11 cellular contexts compared by ENCODE assay signal in the genomic region with DNA sequence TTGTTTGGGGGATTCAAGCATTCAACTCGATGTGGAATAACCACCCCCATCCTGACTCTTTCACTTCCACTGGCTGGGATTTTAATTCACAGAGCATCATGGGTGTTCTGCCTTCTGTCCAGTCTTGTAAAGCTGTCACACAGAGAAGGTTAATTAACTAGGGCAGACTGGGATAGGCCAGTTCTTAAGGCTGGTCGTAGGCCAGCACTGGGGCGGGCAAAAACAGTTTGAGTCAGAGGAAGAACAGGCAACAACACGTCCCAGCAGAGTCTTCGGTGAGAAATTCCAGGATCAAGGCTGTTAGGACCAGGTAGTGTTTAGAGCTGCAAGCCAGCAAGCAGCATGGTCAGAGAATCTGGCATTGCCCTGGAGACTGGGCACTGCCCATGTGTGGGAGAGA. TPM values are rescaled to one million over a fixed set of nuclear protein-coding genes. Genes with fewer than 3 reads are reported as not detected.
DNase-seq lines count a peak whose midpoint lies in the region; ATAC-seq, FAIRE-seq and TF ChIP-seq lines count a peak whose summit lies in the region.
"Had no signal": no experiment of that assay in that cellular context is flagged by ENCODE, and none has a peak within 500 bp of the region (broad histone marks: within the 10 kb centered on the region; RNA-seq: fewer than 3 reads in every experiment).

No MANE protein-coding gene starts in this region.

- H3K27me3 Mint-ChIP-seq in activated T-cell treated with anti-CD3 and anti-CD28 coated beads, Interleukin-2, amount 50 U/mL, for 24 hours = peaks cover 67% of the 10 kb centered on the region

- H3K4me1 ChIP-seq in stomach smooth muscle (ENCODE audit: control insufficient read depth, insufficient read depth, low read length) (peaks cover 25% of the 10 kb centered on the region), Peyer's patch (peaks cover 0 to 12% (median 3%) of the 10 kb centered on the region in 4 donors)

- H3K27ac ChIP-seq in stomach smooth muscle (ENCODE audit: low read length) (peak overlapping the region; percentile 66), Peyer's patch (no peak overlapping the region)

- no peaks in the 10 kb centered on the region for H3K36me3 Mint-ChIP-seq in activated T-cell treated with anti-CD3 and anti-CD28 coated beads, Interleukin-2, amount 50 U/mL, for 24 hours (ENCODE audit: low read depth)

- H3K36me3 ChIP-seq in stomach smooth muscle (ENCODE audit: control insufficient read depth in 2 of 2, insufficient read depth in 2 of 2, low read length in 2 of 2) (no peaks in the 10 kb centered on the region), Peyer's patch (no peaks in the 10 kb centered on the region)

- ATAC-seq in HG02610 (IDR thresholded peaks at IDR 0.05; ENCODE audit: unreplicated experiment) (no peak), HG03095 (IDR thresholded peaks at IDR 0.05; ENCODE audit: unreplicated experiment) (no peak)

- no peak overlapping the region for H3K27ac Mint-ChIP-seq in activated T-cell treated with anti-CD3 and anti-CD28 coated beads, Interleukin-2, amount 50 U/mL, for 24 hours
- H3K27ac Mint-ChIP-seq: activated CD4-positive, alpha-beta T cell treated with anti-CD3 and anti-CD28 coated beads, Interleukin-2, amount 10 ng/mL, durations not matched to agents 24 days and 14 days had no signal

- no peaks in the 10 kb centered on the region for H3K9me3 Mint-ChIP-seq in activated T-cell treated with anti-CD3 and anti-CD28 coated beads, Interleukin-2, amount 50 U/mL, for 24 hours
- H3K9me3 Mint-ChIP-seq: activated CD4-positive, alpha-beta T cell treated with anti-CD3 and anti-CD28 coated beads, Interleukin-2, amount 10 ng/mL, durations not matched to agents 24 days and 14 days had no signal

- H3K4me3 ChIP-seq in stomach smooth muscle (ENCODE audit: low read length in 2 of 2) (peak overlapping the region; percentile 24 to 49), Peyer's patch (no peak overlapping the region)

- no peak for TF ChIP-seq POLR2A in Peyer's patch (IDR thresholded peaks at IDR 0.05)

- H3K4me1 Mint-ChIP-seq in activated T-cell treated with anti-CD3 and anti-CD28 coated beads, Interleukin-2, amount 50 U/mL, for 24 hours (ENCODE audit: low read depth) = peaks cover 10% of the 10 kb centered on the region

- H3K9ac ChIP-seq in stomach smooth muscle (ENCODE audit: low read length in 2 of 2) = no peak overlapping the region

- FAIRE-seq in HTR-8/SVneo (lab: Jason Lieb, UNC) = no peak

- no peaks in the 10 kb centered on the region for H3K9me3 ChIP-seq in stomach smooth muscle (ENCODE audit: control insufficient read depth in 2 of 2, low read length in 2 of 2)
- no peaks in the 10 kb centered on the region for H3K9me3 ChIP-seq in Peyer's patch

- H3K4me3 Mint-ChIP-seq in activated T-cell treated with anti-CD3 and anti-CD28 coated beads, Interleukin-2, amount 50 U/mL, for 24 hours = no peak overlapping the region
- H3K4me3 Mint-ChIP-seq: activated CD4-positive, alpha-beta T cell treated with anti-CD3 and anti-CD28 coated beads, Interleukin-2, amount 10 ng/mL, durations not matched to agents 24 days and 14 days had no signal

- TF ChIP-seq CTCF in Peyer's patch (IDR thresholded peaks at IDR 0.05) = no peak

- peak; percentile 74 for DNase-seq in HTR-8/SVneo (ENCODE audit: insufficient read length, low spot score)
- peak; percentile 91 for DNase-seq in cerebellum (ENCODE audit: low spot score)
- DNase-seq in islet precursor cell = peak; percentile 96
- no peak for DNase-seq in Peyer's patch
- no peak for DNase-seq in activated T-cell treated with anti-CD3 and anti-CD28 coated beads, Interleukin-2, amount 50 U/mL, for 24 hours
- DNase-seq: activated CD4-positive, alpha-beta T cell treated with anti-CD3 and anti-CD28 coated beads, Interleukin-2, amount 10 ng/mL, durations not matched to agents 24 days and 14 days; anterior cingulate cortex; NCI-H1092 treated with DMSO at 0.1 percent for 48 hours had no signal

- H3K27me3 ChIP-seq in stomach smooth muscle (ENCODE audit: control insufficient read depth in 1 of 2, insufficient read depth in 2 of 2, low read length in 2 of 2) (no peaks in the 10 kb centered on the region), Peyer's patch (no peaks in the 10 kb centered on the region)

RNA-seq across cellular contexts. Expression of a gene that starts 4.0 kb away (rescaled TPM):
- total RNA-seq in cerebellum = 80.7 TPM
- 100 to 1,000 TPM in 2 of 4 donors, 10 to 100 TPM in 2; 17.3 to 185 (median 120) TPM for total RNA-seq in Peyer's patch

Comparison
In these comparisons a context has a peak if more than half of its experiments do, and no peak if none do; other contexts are left out.
1. DNase-seq: peak in HTR-8/SVneo (single experiment), cerebellum (single experiment) and islet precursor cell (single experiment); none in Peyer's patch (0 of 3) and activated T-cell treated with anti-CD3 and anti-CD28 coated beads, Interleukin-2, amount 50 U/mL, for 24 hours (single experiment).
2. H3K4me3 ChIP-seq: peak in stomach smooth muscle (2 of 2); none in Peyer's patch (0 of 4).